ENCODE assay signal across 12 cellular contexts in the genomic region with DNA sequence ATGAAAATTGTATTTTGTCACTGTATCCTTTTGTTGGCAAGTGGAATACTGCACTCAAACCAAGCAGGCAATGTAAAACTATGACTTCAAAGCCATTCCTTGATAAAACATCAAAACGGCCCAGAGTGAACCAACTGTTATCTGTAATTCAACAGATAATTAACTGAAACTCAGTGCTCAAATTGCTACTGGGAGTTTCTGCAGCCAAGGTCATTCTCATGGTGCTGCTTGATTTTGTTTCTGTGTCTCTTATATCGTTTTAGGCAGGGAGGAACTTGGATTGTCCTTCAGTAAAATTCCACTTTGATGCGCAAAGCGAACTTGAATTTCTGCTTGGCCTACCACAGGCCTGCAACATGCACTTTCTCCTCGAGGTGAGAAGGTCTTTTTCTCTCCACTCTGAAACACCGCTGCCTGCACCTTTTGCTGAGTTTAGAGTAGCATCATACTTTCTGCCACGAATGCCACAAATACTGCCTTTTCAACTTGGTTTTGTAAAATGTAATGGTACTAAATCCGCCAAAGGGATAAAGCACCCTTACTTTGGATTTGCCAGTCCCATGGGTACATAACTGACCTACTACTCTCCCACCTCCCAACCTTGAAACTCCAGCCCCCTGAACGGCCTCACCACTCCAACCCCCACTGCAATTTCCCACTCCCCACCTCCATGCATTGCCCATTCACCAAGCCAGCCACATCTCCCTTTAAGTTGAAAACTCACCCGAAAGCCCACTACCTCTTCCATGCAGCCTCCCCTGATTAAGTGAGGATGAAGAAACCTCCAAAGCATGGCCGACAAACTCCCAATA.
DNase-seq lines count a peak whose midpoint lies in the region; ATAC-seq and TF ChIP-seq lines count a peak whose summit lies in the region.
"Had no signal": no experiment of that assay in that cellular context is flagged by ENCODE, and none has a peak within 500 bp of the region (broad histone marks: within the 10 kb centered on the region; RNA-seq: fewer than 3 reads in every experiment).

No MANE protein-coding gene starts in this region.

- H3K36me3 Mint-ChIP-seq in Calu3 (ENCODE audit: insufficient read depth, unreplicated experiment) (peaks cover 39% of the 10 kb centered on the region), nephron (ENCODE audit: low read depth) (no peaks in the 10 kb centered on the region)

- H3K4me3 Mint-ChIP-seq in Calu3 (ENCODE audit: low read depth, unreplicated experiment) (peak overlapping the region; percentile 67), nephron (no peak overlapping the region)

- H3K4me1 ChIP-seq in IMR-90 (ENCODE audit: control insufficient read depth, insufficient read depth, low read length): peaks cover 20% of the 10 kb centered on the region
- H3K4me1 ChIP-seq in adrenal gland (replicated peaks in 1 of 2): peaks cover 23 to 44% of the 10 kb centered on the region in 2 donors

- H3K27me3 Mint-ChIP-seq in Calu3 (ENCODE audit: unreplicated experiment): peaks cover 12% of the 10 kb centered on the region
- peaks cover under 1% of the 10 kb centered on the region for H3K27me3 Mint-ChIP-seq in nephron (ENCODE audit: low read depth)

- H2BK5ac ChIP-seq in IMR-90 (ENCODE audit: low read depth, low read length, poor library complexity, severe bottlenecking): peak overlapping the region; percentile 93

- intact Hi-C loops in Calu3 (cut with micrococcal nuclease; ENCODE audit: unreplicated experiment) (no loop called here), IMR-90 (cut with micrococcal nuclease) (loop anchor here (5.0 kb wide), 1 partner anchor 202 kb away; a partner anchor contains a TSS), adrenal gland (cut with DNase I) (no loop called here)

- H3K23ac ChIP-seq in IMR-90 (ENCODE audit: low read depth, low read length): peak overlapping the region; percentile 44; the same call in 1 of the 2 replicates

- H2BK120ac ChIP-seq in IMR-90 (ENCODE audit: low read depth, low read length): peak overlapping the region; percentile 90

- BruUV-seq in Calu3 (replicated peaks; lab: Mats Ljungman, UMichigan): no TSS peak
- BruUV-seq in IMR-90 (replicated peaks; lab: Mats Ljungman, UMichigan): no TSS peak

- H4K91ac ChIP-seq in IMR-90 (ENCODE audit: insufficient read depth, low read depth, low read length): peak overlapping the region; percentile 92

- WGBS in IMR-90 (ENCODE audit: extremely low coverage in 2 of 2, insufficient read length in 1 of 2), 2 experiments: 60% methylated on average over 2 of the region's 11 CpGs; no CpG with 5 or more reads in 1 of the 2 experiments
- WGBS in adrenal gland, 4 donors: 54 to 68% (median 60%) methylated on average over 11 of the region's 11 CpGs

- no peaks in the 10 kb centered on the region for H3K9me3 Mint-ChIP-seq in Calu3 (ENCODE audit: low read depth, unreplicated experiment)
- H3K9me3 Mint-ChIP-seq in nephron: no peaks in the 10 kb centered on the region

- H3K4me2 ChIP-seq in IMR-90 (ENCODE audit: low read depth, low read length): no peak overlapping the region

- H3K9me3 ChIP-seq in IMR-90 (ENCODE audit: control insufficient read depth, insufficient read depth, low read length): no peaks in the 10 kb centered on the region
- no peaks in the 10 kb centered on the region for H3K9me3 ChIP-seq in adrenal gland (replicated peaks in 1 of 3)
- H3K9me3 ChIP-seq: colonic mucosa, upper lobe of left lung had no signal

- POLR2A ChIA-PET in IMR-90 (lab: Charles Lee; ENCODE audit: unreplicated experiment): no interaction called here

- H2AK5ac ChIP-seq in IMR-90 (ENCODE audit: low read depth, low read length): peak overlapping the region; percentile 54

- in situ Hi-C loops in IMR-90 (cut with MboI; ENCODE audit: low sequenced_read_pairs): no loop called here

- H3K27ac Mint-ChIP-seq in Calu3 (ENCODE audit: unreplicated experiment) (peak overlapping the region; percentile 100), nephron (peak overlapping the region in 2 of 3 experiments; percentile 40 to 41)

- peak overlapping the region; percentile 85; the same call in 1 of the 2 replicates for H3K18ac ChIP-seq in IMR-90 (ENCODE audit: low read depth, low read length)

- TF ChIP-seq POLR2A in IMR-90 (IDR thresholded peaks at IDR 0.05; ENCODE audit: low read depth, low read length) (no peak), adrenal gland (IDR thresholded peaks at IDR 0.05) (peak in 1 of 2 donors; percentile 55)

- peak overlapping the region; percentile 13 for H3K56ac ChIP-seq in IMR-90 (ENCODE audit: extremely low read depth, insufficient read depth, low read length)

- no peak overlapping the region; the same call in 1 of the 2 replicates for H3K9ac ChIP-seq in IMR-90 (ENCODE audit: low read depth, low read length)

- H3K36me3 ChIP-seq in IMR-90 (ENCODE audit: control insufficient read depth, insufficient read depth, low read length) (no peaks in the 10 kb centered on the region), adrenal gland (replicated peaks in 1 of 2) (no peaks in the 10 kb centered on the region)
- H3K36me3 ChIP-seq: colonic mucosa, upper lobe of left lung had no signal

- no peak for DNase-seq in Calu3
- DNase-seq in IMR-90: no peak
- peak; percentile 42 to 78 (median 65) for DNase-seq in adrenal gland
- no peak for DNase-seq in NCI-H2227 treated with DMSO at 0.1 percent for 48 hours (lab: John Stamatoyannopoulos, UW)
- DNase-seq in H4 (ENCODE audit: low spot score): no peak
- DNase-seq in stimulated activated CD4-positive, alpha-beta T cell treated with anti-CD3 and anti-CD28 coated beads, Interleukin-2, amount 100 ng/mL, for 48 hours: no peak
- DNase-seq: colonic mucosa, MM.1S, upper lobe of left lung had no signal

- H3K4ac ChIP-seq in IMR-90 (ENCODE audit: low read depth, low read length): peak overlapping the region; percentile 71

- TF ChIP-seq RAD21 in IMR-90 (IDR thresholded peaks at IDR 0.05; ENCODE audit: low read length): no peak

- peak overlapping the region; percentile 74 for H2AFZ ChIP-seq in IMR-90 (replicated peaks; ENCODE audit: low read length, poor library complexity)

- dilution Hi-C loops in IMR-90 (cut with HindIII; ENCODE audit: low sequenced_read_pairs, unreplicated experiment): no loop called here

- CTCF ChIA-PET in Calu3 (lab: Charles Lee) (interaction anchor here (1.3 to 2.6 kb wide), 3 partner anchors 10 to 51 kb away, joined by 4 to 30 read pairs (median 15); no protein-coding TSS in a partner anchor), IMR-90 (lab: Yijun Ruan, JAX) (interaction anchor here (1.0 kb wide), 1 partner anchor 11 kb away, joined by 3 read pairs; no protein-coding TSS in a partner anchor)

- no peaks in the 10 kb centered on the region for H4K20me1 ChIP-seq in IMR-90 (ENCODE audit: insufficient read depth, low read length)

- peak overlapping the region; percentile 21 for H2AK9ac ChIP-seq in IMR-90 (replicated peaks; ENCODE audit: low read depth, low read length, poor library complexity)

- H2BK20ac ChIP-seq in IMR-90 (ENCODE audit: low read depth, low read length): peak overlapping the region; percentile 60

- peak overlapping the region; percentile 42 for H3K14ac ChIP-seq in IMR-90 (replicated peaks; ENCODE audit: low read depth, low read length)

- peak overlapping the region; percentile 68 to 87 for H4K8ac ChIP-seq in IMR-90 (ENCODE audit: low read depth in 2 of 2, low read length in 2 of 2)

- H4K5ac ChIP-seq in IMR-90 (ENCODE audit: low read depth, low read length): peak overlapping the region; percentile 66

- H3K79me1 ChIP-seq in IMR-90 (ENCODE audit: low read depth in 1 of 2, low read length in 2 of 2): peaks cover 7 to 22% of the 10 kb centered on the region in 2 experiments; a peak in 3 of 4 replicates

- no peak for TF ChIP-seq CTCF in Calu3 (IDR thresholded peaks at IDR 0.05; ENCODE audit: unreplicated experiment)
- TF ChIP-seq CTCF in IMR-90 (conservative IDR thresholded peaks at IDR 0.05; ENCODE audit: low read depth, low read length): no peak
- TF ChIP-seq CTCF in adrenal gland (IDR thresholded peaks at IDR 0.05): peak in 1 of 6 experiments; percentile 3
- TF ChIP-seq CTCF in nephron (IDR thresholded peaks at IDR 0.05; ENCODE audit: unreplicated experiment in 3 of 3): no peak

- H3K27me3 ChIP-seq in IMR-90 (ENCODE audit: control insufficient read depth, insufficient read depth, low read length) (no peaks in the 10 kb centered on the region), adrenal gland (no peaks in the 10 kb centered on the region)
- H3K27me3 ChIP-seq: colonic mucosa, upper lobe of left lung had no signal

- H3K4me3 ChIP-seq in IMR-90 (ENCODE audit: insufficient read depth, low read depth, low read length): no peak overlapping the region
- peak overlapping the region in 1 of 4 donors; percentile 44 for H3K4me3 ChIP-seq in adrenal gland
- H3K4me3 ChIP-seq: colonic mucosa, upper lobe of left lung had no signal

- H3K27ac ChIP-seq in IMR-90 (ENCODE audit: insufficient read depth, low read length) (peak overlapping the region; percentile 21; the same call in 1 of the 2 replicates), adrenal gland (peak overlapping the region; percentile 85 to 96 (median 89))
- H3K27ac ChIP-seq: VCaP had no signal

- peak overlapping the region; percentile 96; the same call in 2 of the 3 replicates for H2BK15ac ChIP-seq in IMR-90 (ENCODE audit: low read depth, low read length)

- peaks cover 10% of the 10 kb centered on the region for H3K9me1 ChIP-seq in IMR-90 (ENCODE audit: insufficient read depth, low read length)

- peaks cover 56% of the 10 kb centered on the region for H3K4me1 Mint-ChIP-seq in Calu3 (ENCODE audit: low read depth, unreplicated experiment)
- H3K4me1 Mint-ChIP-seq in nephron: peaks cover 26% of the 10 kb centered on the region

- ATAC-seq in IMR-90 (ENCODE audit: low read depth): no peak
- no peak for ATAC-seq in HG02973 (IDR thresholded peaks at IDR 0.05; ENCODE audit: unreplicated experiment)

TF ChIP-seq in IMR-90, 13 proteins besides CTCF, POLR2A, EP300 and RAD21:
- TF ChIP-seq RFX5 (IDR thresholded peaks at IDR 0.05; ENCODE audit: low read depth, low read length) (no peak), NFE2L2 (IDR thresholded peaks at IDR 0.05; ENCODE audit: low read depth, low read length) (no peak)
- TF ChIP-seq, protein P1, sequence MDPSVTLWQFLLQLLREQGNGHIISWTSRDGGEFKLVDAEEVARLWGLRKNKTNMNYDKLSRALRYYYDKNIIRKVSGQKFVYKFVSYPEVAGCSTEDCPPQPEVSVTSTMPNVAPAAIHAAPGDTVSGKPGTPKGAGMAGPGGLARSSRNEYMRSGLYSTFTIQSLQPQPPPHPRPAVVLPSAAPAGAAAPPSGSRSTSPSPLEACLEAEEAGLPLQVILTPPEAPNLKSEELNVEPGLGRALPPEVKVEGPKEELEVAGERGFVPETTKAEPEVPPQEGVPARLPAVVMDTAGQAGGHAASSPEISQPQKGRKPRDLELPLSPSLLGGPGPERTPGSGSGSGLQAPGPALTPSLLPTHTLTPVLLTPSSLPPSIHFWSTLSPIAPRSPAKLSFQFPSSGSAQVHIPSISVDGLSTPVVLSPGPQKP (IDR thresholded peaks at IDR 0.05; ENCODE audit: borderline replicate concordance, low read depth, low read length): no peak
TF ChIP-seq in IMR-90: peak in this region for 0.

Comparison
In these comparisons a context has a peak if more than half of its experiments do, and no peak if none do; other contexts are left out.
1. DNase-seq: peak in adrenal gland (7 of 7); none in Calu3 (single experiment), IMR-90 (single experiment), NCI-H2227 treated with DMSO at 0.1 percent for 48 hours (single experiment), H4 (single experiment) and stimulated activated CD4-positive, alpha-beta T cell treated with anti-CD3 and anti-CD28 coated beads, Interleukin-2, amount 100 ng/mL, for 48 hours (0 of 2).